In genomic region chr4:183289688-183290087, GRCh38 we compare ENCODE assay signal across 1 cellular context.
TF ChIP-seq lines count a peak whose summit lies in the region.

No MANE protein-coding gene starts in this region.

TF ChIP-seq in SK-N-SH, 30 proteins besides CTCF, POLR2A, EP300 and RAD21 (continued from another document):
- TF ChIP-seq SIN3A (IDR thresholded peaks at IDR 0.05; ENCODE audit: borderline replicate concordance, low read depth, low read length) = no peak
- TF ChIP-seq IRF3 (IDR thresholded peaks at IDR 0.05; ENCODE audit: low read depth, low read length) = no peak
- no peak for TF ChIP-seq FOXM1 (IDR thresholded peaks at IDR 0.05; ENCODE audit: low read depth)
- no peak for TF ChIP-seq POLR2AphosphoS5 (IDR thresholded peaks at IDR 0.05; ENCODE audit: low read depth, low read length)
- no peak for TF ChIP-seq YY1 (IDR thresholded peaks at IDR 0.05; ENCODE audit: low read depth)
- no peak for TF ChIP-seq ELF1 (IDR thresholded peaks at IDR 0.05)
